ENCODE assay signal across 11 cellular contexts in genomic region chr13:22017226-22017625, GRCh38.
DNase-seq lines count a peak whose midpoint lies in the region; ATAC-seq, FAIRE-seq and TF ChIP-seq lines count a peak whose summit lies in the region.
"Had no signal": no experiment of that assay in that cellular context is flagged by ENCODE, and none has a peak within 500 bp of the region (broad histone marks: within the 10 kb centered on the region; RNA-seq: fewer than 3 reads in every experiment).

No MANE protein-coding gene starts in this region.

- FAIRE-seq in RCC 7860 (lab: Jason Lieb, UNC) = no peak

- no peaks in the 10 kb centered on the region for H3K9me3 ChIP-seq in right atrium auricular region

- no peaks in the 10 kb centered on the region for H3K4me1 Mint-ChIP-seq in GM23338

- no peaks in the 10 kb centered on the region for H4K20me1 ChIP-seq in GM23338 (replicated peaks; ENCODE audit: insufficient read depth)

- H3K4me3 ChIP-seq in GM06990 (replicated peaks; ENCODE audit: low read depth, low read length) (no peak overlapping the region), GM23338 (no peak overlapping the region), right atrium auricular region (no peak overlapping the region)

- no peak overlapping the region for H3K27ac Mint-ChIP-seq in GM23338
- H3K27ac Mint-ChIP-seq: activated CD4-positive, alpha-beta memory T cell treated with anti-CD3 and anti-CD28 coated beads, Interleukin-2, amount 10 ng/mL, durations not matched to agents 7 days and 5 days; CD4-positive, alpha-beta T cell had no signal

- no peaks in the 10 kb centered on the region for H3K9me2 ChIP-seq in GM23338 (ENCODE audit: insufficient read depth)

- no peaks in the 10 kb centered on the region for H3K9me3 Mint-ChIP-seq in GM23338
- H3K9me3 Mint-ChIP-seq: activated CD4-positive, alpha-beta memory T cell treated with anti-CD3 and anti-CD28 coated beads, Interleukin-2, amount 10 ng/mL, durations not matched to agents 7 days and 5 days; CD4-positive, alpha-beta T cell had no signal

- H3K36me3 ChIP-seq in GM06990 (ENCODE audit: control insufficient read depth, insufficient read depth, low read length) = no peaks in the 10 kb centered on the region
- no peaks in the 10 kb centered on the region for H3K36me3 ChIP-seq in GM23338 (ENCODE audit: insufficient read depth)
- no peaks in the 10 kb centered on the region for H3K36me3 ChIP-seq in right atrium auricular region

- TF ChIP-seq CTCF in GM06990 (IDR thresholded peaks at IDR 0.05; ENCODE audit: insufficient read depth, low read length, poor library complexity, severe bottlenecking) (no peak), GM23338 (conservative IDR thresholded peaks at IDR 0.05; ENCODE audit: low read depth in 2 of 2) (no peak), right atrium auricular region (IDR thresholded peaks at IDR 0.05) (no peak)

- peak; percentile 95 for ATAC-seq in GM19351 (IDR thresholded peaks at IDR 0.05; ENCODE audit: unreplicated experiment)
- ATAC-seq in HG02973 (IDR thresholded peaks at IDR 0.05; ENCODE audit: unreplicated experiment) = peak; percentile 92
- no peak for ATAC-seq in GM23338

- no peaks in the 10 kb centered on the region for H3K36me3 Mint-ChIP-seq in GM23338 (ENCODE audit: low read depth)

- H3K4me3 Mint-ChIP-seq in GM23338 = no peak overlapping the region
- H3K4me3 Mint-ChIP-seq: activated CD4-positive, alpha-beta memory T cell treated with anti-CD3 and anti-CD28 coated beads, Interleukin-2, amount 10 ng/mL, durations not matched to agents 7 days and 5 days; CD4-positive, alpha-beta T cell had no signal

- DNase-seq in GM06990 (ENCODE audit: extremely low read depth, insufficient read length) (peak; percentile 26), NOMO-1 treated with DMSO at 0.1 percent for 48 hours (lab: John Stamatoyannopoulos, UW; ENCODE audit: unreplicated experiment) (peak; percentile 88), GM23338 (ENCODE audit: low spot score) (no peak), RCC 7860 (ENCODE audit: low spot score) (no peak), NCI-H1092 treated with DMSO at 0.1 percent for 48 hours (lab: John Stamatoyannopoulos, UW) (no peak), right atrium auricular region (ENCODE audit: low spot score) (no peak)
- DNase-seq: activated CD4-positive, alpha-beta memory T cell treated with anti-CD3 and anti-CD28 coated beads, Interleukin-2, amount 10 ng/mL, durations not matched to agents 7 days and 5 days; CD4-positive, alpha-beta T cell; NCI-H1092 had no signal

- H3K27me3 ChIP-seq in GM06990 (replicated peaks; ENCODE audit: control insufficient read depth, insufficient read depth, low read length) = no peaks in the 10 kb centered on the region
- H3K27me3 ChIP-seq in GM23338 (ENCODE audit: insufficient read depth) = no peaks in the 10 kb centered on the region
- no peaks in the 10 kb centered on the region for H3K27me3 ChIP-seq in right atrium auricular region

- no peak overlapping the region for H3K27ac ChIP-seq in GM23338 (ENCODE audit: low read depth)
- H3K27ac ChIP-seq in right atrium auricular region = no peak overlapping the region

- H3K27me3 Mint-ChIP-seq in GM23338 (ENCODE audit: insufficient read depth, low read depth, poor library complexity) = peaks cover 2% of the 10 kb centered on the region
- H3K27me3 Mint-ChIP-seq: activated CD4-positive, alpha-beta memory T cell treated with anti-CD3 and anti-CD28 coated beads, Interleukin-2, amount 10 ng/mL, durations not matched to agents 7 days and 5 days; CD4-positive, alpha-beta T cell had no signal

- H3K4me2 ChIP-seq in GM23338 = no peak overlapping the region

- H3K4me1 ChIP-seq in GM23338 (ENCODE audit: insufficient read depth) = no peaks in the 10 kb centered on the region
- no peaks in the 10 kb centered on the region for H3K4me1 ChIP-seq in right atrium auricular region

- no peak overlapping the region for H2AFZ ChIP-seq in GM23338

- no peaks in the 10 kb centered on the region for H3F3A ChIP-seq in GM23338 (replicated peaks; ENCODE audit: low read depth)

- no peaks in the 10 kb centered on the region for H3K79me2 ChIP-seq in GM23338 (replicated peaks; ENCODE audit: insufficient read depth)

TF ChIP-seq in GM23338, 12 proteins besides CTCF, POLR2A, EP300 and RAD21 (continues in another document):
- no peak for TF ChIP-seq ZNF114 (CRISPR knock-in tag; IDR thresholded peaks at IDR 0.05)
- TF ChIP-seq ETS1 (IDR thresholded peaks at IDR 0.05) = no peak
- TF ChIP-seq EZH2phosphoT487 (IDR thresholded peaks at IDR 0.05; ENCODE audit: unreplicated experiment) = no peak
- no peak for TF ChIP-seq POLR2AphosphoS5 (IDR thresholded peaks at IDR 0.05; ENCODE audit: low read depth)
- TF ChIP-seq STAT1 (IDR thresholded peaks at IDR 0.05; ENCODE audit: unreplicated experiment) = no peak
- TF ChIP-seq CREB1 (CRISPR knock-in tag; IDR thresholded peaks at IDR 0.05; ENCODE audit: low read depth) = no peak
- no peak for TF ChIP-seq JUNB (IDR thresholded peaks at IDR 0.05; ENCODE audit: unreplicated experiment)
- TF ChIP-seq NANOG (IDR thresholded peaks at IDR 0.05; ENCODE audit: borderline replicate concordance) = no peak
- TF ChIP-seq EZH2 (IDR thresholded peaks at IDR 0.05; ENCODE audit: low read depth, unreplicated experiment) = no peak
- no peak for TF ChIP-seq ZNF331 (CRISPR knock-in tag; IDR thresholded peaks at IDR 0.05; ENCODE audit: low read depth)
- no peak for TF ChIP-seq ZNF462 (CRISPR knock-in tag; IDR thresholded peaks at IDR 0.05)

Comparison
In these comparisons a context has a peak if more than half of its experiments do, and no peak if none do; other contexts are left out.
1. DNase-seq: peak in GM06990 (single experiment) and NOMO-1 treated with DMSO at 0.1 percent for 48 hours (single experiment); none in GM23338 (single experiment), RCC 7860 (single experiment), NCI-H1092 treated with DMSO at 0.1 percent for 48 hours (single experiment) and right atrium auricular region (single experiment).